In the genomic region with DNA sequence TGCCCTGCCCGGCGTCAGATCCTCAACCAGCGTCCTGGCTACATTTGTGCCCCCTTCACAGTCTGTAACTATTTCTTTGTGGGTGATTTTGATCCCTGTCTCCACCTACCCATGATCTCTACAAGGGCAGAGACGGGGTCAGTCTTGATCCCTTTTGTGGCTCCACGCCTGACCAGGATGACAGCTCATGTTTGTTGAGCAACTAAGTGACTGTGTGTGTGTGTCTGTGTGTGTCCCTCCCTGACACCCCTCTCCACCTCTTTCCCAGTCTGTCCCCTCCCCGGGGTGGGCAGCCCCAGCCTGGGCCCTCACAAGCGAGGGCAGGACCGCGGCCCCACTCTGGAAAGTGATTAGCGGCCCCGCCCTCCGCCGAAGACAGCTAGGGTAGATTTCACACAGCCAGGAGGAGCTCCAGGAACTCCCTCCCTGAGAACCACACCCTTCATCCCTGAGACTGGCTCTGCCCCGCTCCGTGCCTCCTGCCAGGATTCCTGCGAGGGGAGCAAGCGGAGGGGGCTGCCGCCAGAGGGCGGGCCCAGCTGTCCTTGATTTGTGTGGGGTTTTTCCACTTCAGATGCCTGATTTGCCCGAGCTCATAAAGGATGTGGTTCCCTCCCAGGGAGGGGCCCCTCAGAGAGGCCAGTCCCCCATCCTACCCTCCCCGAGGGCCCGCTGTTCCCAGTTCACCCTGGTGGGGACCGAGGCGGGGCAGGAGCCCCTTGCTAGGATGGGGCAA, we compare ENCODE assay signal across 9 cellular contexts. TPM values are rescaled to one million over a fixed set of nuclear protein-coding genes. Genes with fewer than 3 reads are reported as not detected.
A peak's percentile ranks its signal among the peaks of the same experiment; 100 is the strongest.
DNase-seq lines count a peak whose midpoint lies in the region; TF ChIP-seq lines count a peak whose summit lies in the region.
"Had no signal": no experiment of that assay in that cellular context is flagged by ENCODE, and none has a peak within 500 bp of the region (broad histone marks: within the 10 kb centered on the region; RNA-seq: fewer than 3 reads in every experiment).

No MANE protein-coding gene starts in this region.

- no peak for TF ChIP-seq EP300 in neural cell (conservative IDR thresholded peaks at IDR 0.05; ENCODE audit: poor library complexity, severe bottlenecking)

- H3K4me2 ChIP-seq in MM.1S (ENCODE audit: low read depth, low read length), result no peak overlapping the region
- no peak overlapping the region for H3K4me2 ChIP-seq in neural cell (ENCODE audit: low read length)

- peaks cover 30% of the 10 kb centered on the region for H3K27me3 Mint-ChIP-seq in chondrocyte (ENCODE audit: low read depth)

- H4K20me1 ChIP-seq in MM.1S (ENCODE audit: insufficient read depth, low read length), result no peaks in the 10 kb centered on the region
- no peaks in the 10 kb centered on the region for H4K20me1 ChIP-seq in neural cell (ENCODE audit: insufficient read depth)

- H3F3A ChIP-seq in MM.1S (ENCODE audit: insufficient read depth, low read length), result no peaks in the 10 kb centered on the region
- H3F3A ChIP-seq in neural cell (ENCODE audit: insufficient read depth, low read length, poor library complexity, severe bottlenecking), result no peaks in the 10 kb centered on the region

- H3K79me2 ChIP-seq in MM.1S (ENCODE audit: low read length), result no peaks in the 10 kb centered on the region
- H3K79me2 ChIP-seq in neural cell (replicated peaks; ENCODE audit: insufficient read depth, low read length), result no peaks in the 10 kb centered on the region

- H3K4me1 ChIP-seq in MM.1S (ENCODE audit: low read length), result no peaks in the 10 kb centered on the region

- no peak overlapping the region for H3K4me3 ChIP-seq in MM.1S (ENCODE audit: low read length)
- H3K4me3 ChIP-seq in neural cell (ENCODE audit: low read length), result no peak overlapping the region

- H2AFZ ChIP-seq in MM.1S (ENCODE audit: low read length) (no peak overlapping the region), neural cell (ENCODE audit: low read depth, low read length) (no peak overlapping the region)

- H3K9me2 ChIP-seq in MM.1S (replicated peaks; ENCODE audit: insufficient read depth, low read length), result no peaks in the 10 kb centered on the region
- no peaks in the 10 kb centered on the region for H3K9me2 ChIP-seq in neural cell (ENCODE audit: insufficient read depth, low read length)

- H3K4me1 Mint-ChIP-seq in chondrocyte (ENCODE audit: low read depth), result peaks cover 13% of the 10 kb centered on the region

- H3K9ac ChIP-seq in MM.1S (ENCODE audit: low read length), result no peak overlapping the region
- H3K9ac ChIP-seq in neural cell (ENCODE audit: low read length), result no peak overlapping the region

- no peak overlapping the region for H3K4me3 Mint-ChIP-seq in chondrocyte (ENCODE audit: unreplicated experiment)
- H3K4me3 Mint-ChIP-seq: activated B cell treated with CpG ODN at 0.5 μM for 24 hours had no signal

- H3K27ac ChIP-seq in MM.1S (ENCODE audit: low read length), result no peak overlapping the region
- H3K27ac ChIP-seq in neural cell (ENCODE audit: low read length), result no peak overlapping the region

- H3K36me3 ChIP-seq in MM.1S (replicated peaks; ENCODE audit: insufficient read depth, low read length), result no peaks in the 10 kb centered on the region
- H3K36me3 ChIP-seq in neural cell (ENCODE audit: insufficient read depth, low read length), result no peaks in the 10 kb centered on the region

- H3K9me3 ChIP-seq in MM.1S (replicated peaks; ENCODE audit: insufficient read depth, low read length) (no peaks in the 10 kb centered on the region), neural cell (ENCODE audit: low read length) (no peaks in the 10 kb centered on the region)

- 0 out of 2 replicates have a peak, but pooled peaks have one; percentile 10 for TF ChIP-seq CTCF in MM.1S (IDR thresholded peaks at IDR 0.05; ENCODE audit: low read length)
- peak; percentile 72 for TF ChIP-seq CTCF in chondrocyte (IDR thresholded peaks at IDR 0.05)
- TF ChIP-seq CTCF in neural cell (IDR thresholded peaks at IDR 0.05; ENCODE audit: poor library complexity, severe bottlenecking), result peak; percentile 14

- DNase-seq in DMS153 (lab: John Stamatoyannopoulos, UW) (peak; percentile 51), MM.1S (no peak), chondrocyte (ENCODE audit: low spot score) (no peak), putamen (ENCODE audit: low spot score) (no peak), NOMO-1 (lab: John Stamatoyannopoulos, UW; ENCODE audit: unreplicated experiment in 2 of 2) (no peak), NCI-H128 (lab: John Stamatoyannopoulos, UW; ENCODE audit: unreplicated experiment) (no peak), NCI-H526 treated with DMSO at 0.1 percent for 48 hours (lab: John Stamatoyannopoulos, UW) (no peak)
- DNase-seq: activated B cell treated with CpG ODN at 0.5 μM for 24 hours had no signal

- H3K27me3 ChIP-seq in MM.1S (replicated peaks; ENCODE audit: insufficient read depth, low read length), result peaks cover 60% of the 10 kb centered on the region
- peaks cover 40% of the 10 kb centered on the region for H3K27me3 ChIP-seq in neural cell (ENCODE audit: insufficient read depth, low read depth, low read length)

- TF ChIP-seq RAD21 in neural cell (conservative IDR thresholded peaks at IDR 0.05), result no peak

- H3K36me3 Mint-ChIP-seq in chondrocyte (ENCODE audit: low read depth), result peaks cover 1% of the 10 kb centered on the region

- no peaks in the 10 kb centered on the region for H3K9me3 Mint-ChIP-seq in chondrocyte (ENCODE audit: low read depth)
- H3K9me3 Mint-ChIP-seq: activated B cell treated with CpG ODN at 0.5 μM for 24 hours had no signal

- no peak overlapping the region for H3K27ac Mint-ChIP-seq in chondrocyte (ENCODE audit: unreplicated experiment)
- H3K27ac Mint-ChIP-seq: activated B cell treated with CpG ODN at 0.5 μM for 24 hours had no signal

TF ChIP-seq in neural cell, 6 proteins besides CTCF, POLR2A, EP300 and RAD21:
- no peak for TF ChIP-seq SMC3 (conservative IDR thresholded peaks at IDR 0.05; ENCODE audit: poor library complexity)
- no peak for TF ChIP-seq POLR2AphosphoS5 (IDR thresholded peaks at IDR 0.05)
- TF ChIP-seq EZH2 (IDR thresholded peaks at IDR 0.05; ENCODE audit: borderline replicate concordance, insufficient read depth, low read length, poor library complexity, severe bottlenecking), result no peak
- TF ChIP-seq, protein P1, sequence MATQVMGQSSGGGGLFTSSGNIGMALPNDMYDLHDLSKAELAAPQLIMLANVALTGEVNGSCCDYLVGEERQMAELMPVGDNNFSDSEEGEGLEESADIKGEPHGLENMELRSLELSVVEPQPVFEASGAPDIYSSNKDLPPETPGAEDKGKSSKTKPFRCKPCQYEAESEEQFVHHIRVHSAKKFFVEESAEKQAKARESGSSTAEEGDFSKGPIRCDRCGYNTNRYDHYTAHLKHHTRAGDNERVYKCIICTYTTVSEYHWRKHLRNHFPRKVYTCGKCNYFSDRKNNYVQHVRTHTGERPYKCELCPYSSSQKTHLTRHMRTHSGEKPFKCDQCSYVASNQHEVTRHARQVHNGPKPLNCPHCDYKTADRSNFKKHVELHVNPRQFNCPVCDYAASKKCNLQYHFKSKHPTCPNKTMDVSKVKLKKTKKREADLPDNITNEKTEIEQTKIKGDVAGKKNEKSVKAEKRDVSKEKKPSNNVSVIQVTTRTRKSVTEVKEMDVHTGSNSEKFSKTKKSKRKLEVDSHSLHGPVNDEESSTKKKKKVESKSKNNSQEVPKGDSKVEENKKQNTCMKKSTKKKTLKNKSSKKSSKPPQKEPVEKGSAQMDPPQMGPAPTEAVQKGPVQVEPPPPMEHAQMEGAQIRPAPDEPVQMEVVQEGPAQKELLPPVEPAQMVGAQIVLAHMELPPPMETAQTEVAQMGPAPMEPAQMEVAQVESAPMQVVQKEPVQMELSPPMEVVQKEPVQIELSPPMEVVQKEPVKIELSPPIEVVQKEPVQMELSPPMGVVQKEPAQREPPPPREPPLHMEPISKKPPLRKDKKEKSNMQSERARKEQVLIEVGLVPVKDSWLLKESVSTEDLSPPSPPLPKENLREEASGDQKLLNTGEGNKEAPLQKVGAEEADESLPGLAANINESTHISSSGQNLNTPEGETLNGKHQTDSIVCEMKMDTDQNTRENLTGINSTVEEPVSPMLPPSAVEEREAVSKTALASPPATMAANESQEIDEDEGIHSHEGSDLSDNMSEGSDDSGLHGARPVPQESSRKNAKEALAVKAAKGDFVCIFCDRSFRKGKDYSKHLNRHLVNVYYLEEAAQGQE (IDR thresholded peaks at IDR 0.05; ENCODE audit: borderline replicate concordance), result no peak
- no peak for TF ChIP-seq MXI1 (conservative IDR thresholded peaks at IDR 0.05; ENCODE audit: poor library complexity, severe bottlenecking)

RNA-seq across cellular contexts. Expression of a gene that starts 5.3 kb away (rescaled TPM):
- total RNA-seq in chondrocyte, result not detected in 3 replicates
- polyA plus RNA-seq in neural cell, result not detected in 2 replicates
- not detected in 2 replicates for polyA minus RNA-seq in neural cell
- total RNA-seq: activated B cell treated with CpG ODN at 0.5 μM for 24 hours had no signal

RNA-seq across cellular contexts. Expression of a gene that starts 19.5 kb away (rescaled TPM):
- total RNA-seq in chondrocyte, result 18.3 to 19.1 TPM (median 18.8 TPM) in 3 replicates
- 4.4 and 6.0 TPM in 2 replicates for polyA plus RNA-seq in neural cell
- polyA minus RNA-seq in neural cell, result 3.1 and 4.1 TPM in 2 replicates

RNA-seq across cellular contexts. Expression of a gene that starts 31.0 kb away (rescaled TPM):
- total RNA-seq in chondrocyte, result not detected in 3 replicates
- not detected in 2 replicates for polyA plus RNA-seq in neural cell
- polyA minus RNA-seq in neural cell, result not detected in 2 replicates
- total RNA-seq: activated B cell treated with CpG ODN at 0.5 μM for 24 hours had no signal

RNA-seq across cellular contexts. Expression of a gene that starts 35.9 kb away (rescaled TPM):
- total RNA-seq in chondrocyte, result 97.9 to 131 TPM (median 110 TPM) in 3 replicates
- polyA plus RNA-seq in neural cell, result 215 and 217 TPM in 2 replicates
- polyA minus RNA-seq in neural cell, result 76.4 and 95.6 TPM in 2 replicates

RNA-seq across cellular contexts. Expression of a gene that starts 41.2 kb away (rescaled TPM):
- total RNA-seq in chondrocyte, result 1,605 to 1,878 TPM (median 1,662 TPM) in 3 replicates
- polyA plus RNA-seq in neural cell, result 1,295 and 1,393 TPM in 2 replicates
- 735 and 770 TPM in 2 replicates for polyA minus RNA-seq in neural cell

Comparison
In these comparisons a context has a peak if more than half of its experiments do, and no peak if none do; other contexts are left out.
1. CTCF ChIP-seq: peak in every context shown above with its lines; median percentile 72 in chondrocyte; 14 in neural cell; 10 in MM.1S.